Comparison of ENCODE assay signal across 26 cellular contexts in genomic region chr3:134681527-134681910, GRCh38. TPM values are rescaled to one million over a fixed set of nuclear protein-coding genes. Genes with fewer than 3 reads are reported as not detected.
"Had no signal": no experiment of that assay in that cellular context is flagged by ENCODE, and none has a peak within 500 bp of the region (broad histone marks: within the 10 kb centered on the region; RNA-seq: fewer than 3 reads in every experiment).

No MANE protein-coding gene starts in this region.

- H3K4me3 Mint-ChIP-seq: activated CD4-positive, alpha-beta T cell treated with anti-CD3 and anti-CD28 coated beads for 36 hours; activated naive CD8-positive, alpha-beta T cell; activated T-cell treated with anti-CD3 and anti-CD28 coated beads, Interleukin-2, amount 50 U/mL, for 72 hours; nephron; T-helper 2 cell treated with Interferon-gamma antibody and Interleukin-4, amounts not matched to agents 5 μg/mL and 100 μg/mL, for 36 hours had no signal

- H3K9me3 ChIP-seq: esophagus squamous epithelium, gastrocnemius medialis, lower lobe of right lung, neutrophil, pancreas, testis, transverse colon had no signal

- H3K27ac Mint-ChIP-seq: activated CD4-positive, alpha-beta T cell treated with anti-CD3 and anti-CD28 coated beads for 36 hours; activated naive CD8-positive, alpha-beta T cell; activated T-cell treated with anti-CD3 and anti-CD28 coated beads, Interleukin-2, amount 50 U/mL, for 72 hours; T-helper 2 cell treated with Interferon-gamma antibody and Interleukin-4, amounts not matched to agents 5 μg/mL and 100 μg/mL, for 36 hours had no signal

- H3K36me3 ChIP-seq: esophagus squamous epithelium, gastrocnemius medialis, lower lobe of right lung, pancreas, transverse colon had no signal

- DNase-seq: activated CD4-positive, alpha-beta T cell treated with anti-CD3 and anti-CD28 coated beads for 36 hours; activated CD4-positive, alpha-beta T cell treated with anti-CD3 and anti-CD28 coated beads, Interleukin-2, amount 50 U/mL, for 4 hours; activated CD4-positive, CD25-positive, alpha-beta regulatory T cell; activated naive CD4-positive, alpha-beta T cell; activated T-cell treated with anti-CD3 and anti-CD28 coated beads for 4 hours; activated T-cell treated with anti-CD3 and anti-CD28 coated beads, Interleukin-2, amount 50 U/mL, for 72 hours; dermis blood vessel endothelial cell; effector CD4-positive, alpha-beta T cell; esophagus squamous epithelium; glutamatergic neuron; lower lobe of right lung; mesenchymal stem cell; pancreas; right cardiac atrium; stimulated activated CD4-positive, alpha-beta T cell treated with anti-CD3 and anti-CD28 coated beads, Interleukin-2, amount 100 ng/mL, for 48 hours; stimulated activated naive CD4-positive, alpha-beta T cell treated with Interleukin-2 at 50 U/mL for 16 hours; T-helper 1 cell; testis; transverse colon had no signal

- ATAC-seq: activated CD4-positive, alpha-beta T cell treated with anti-CD3 and anti-CD28 coated beads for 36 hours; activated T-cell treated with anti-CD3 and anti-CD28 coated beads, Interleukin-2, amount 50 U/mL, for 72 hours; lower lobe of right lung had no signal

- H3K27me3 ChIP-seq: esophagus squamous epithelium, gastrocnemius medialis, neutrophil, pancreas, testis, transverse colon had no signal

- H3K4me3 ChIP-seq: esophagus squamous epithelium, gastrocnemius medialis, lower lobe of right lung, pancreas, testis, transverse colon had no signal

- H3K9me3 Mint-ChIP-seq: T-helper 2 cell treated with Interferon-gamma antibody and Interleukin-4, amounts not matched to agents 5 μg/mL and 100 μg/mL, for 36 hours had no signal

- H3K4me1 ChIP-seq: esophagus squamous epithelium, lower lobe of right lung, pancreas, transverse colon had no signal

- H3K36me3 Mint-ChIP-seq: activated naive CD8-positive, alpha-beta T cell had no signal

- H3K27ac ChIP-seq: epithelial cell of prostate, esophagus squamous epithelium, lower lobe of right lung, neutrophil, pancreas, transverse colon had no signal

- H3K4me1 Mint-ChIP-seq: activated CD4-positive, alpha-beta T cell treated with anti-CD3 and anti-CD28 coated beads for 36 hours had no signal

RNA-seq across cellular contexts. Expression of gene KY, which starts 30.7 kb away (rescaled TPM):
- total RNA-seq: activated CD4-positive, alpha-beta T cell treated with anti-CD3 and anti-CD28 coated beads for 36 hours; activated T-cell treated with anti-CD3 and anti-CD28 coated beads, Interleukin-2, amount 50 U/mL, for 72 hours; dermis blood vessel endothelial cell; pulmonary artery endothelial cell had no signal
